ENCODE assay signal across 19 cellular contexts in genomic region chr17:63071797-63072196, GRCh38.
"Had no signal": no experiment of that assay in that cellular context is flagged by ENCODE, and none has a peak within 500 bp of the region (broad histone marks: within the 10 kb centered on the region; RNA-seq: fewer than 3 reads in every experiment).

No MANE protein-coding gene starts in this region.

- H3K27me3 ChIP-seq: colonic mucosa, esophagus squamous epithelium, gastroesophageal sphincter, suprapubic skin, thyroid gland had no signal

- H3K27ac Mint-ChIP-seq: memory B cell, mesothelial cell of epicardium, natural killer cell, type B pancreatic cell had no signal

- H3K36me3 ChIP-seq: colonic mucosa, esophagus squamous epithelium, gastroesophageal sphincter, suprapubic skin, thyroid gland had no signal

- H3K4me3 ChIP-seq: colonic mucosa, esophagus squamous epithelium, gastroesophageal sphincter, suprapubic skin, thyroid gland had no signal

- H3K27me3 Mint-ChIP-seq: memory B cell, type B pancreatic cell had no signal

- H3K27ac ChIP-seq: colonic mucosa, esophagus squamous epithelium, gastroesophageal sphincter, suprapubic skin, thyroid gland had no signal

- ATAC-seq: gastroesophageal sphincter, natural killer cell, sciatic nerve had no signal

- FAIRE-seq: urothelium cell line had no signal

- H3K9me3 ChIP-seq: colonic mucosa, esophagus squamous epithelium, gastroesophageal sphincter, suprapubic skin, thyroid gland had no signal

- H3K4me1 Mint-ChIP-seq: memory B cell, mesothelial cell of epicardium, neural crest cell had no signal

- H3K36me3 Mint-ChIP-seq: memory B cell, mesothelial cell of epicardium, natural killer cell, type B pancreatic cell had no signal

- H3K9me3 Mint-ChIP-seq: memory B cell, mesothelial cell of epicardium, natural killer cell, neural crest cell, type B pancreatic cell had no signal

- DNase-seq: colonic mucosa; dermis blood vessel endothelial cell; esophagus squamous epithelium; foreskin fibroblast; glutamatergic neuron; natural killer cell; posterior cingulate gyrus; stimulated activated CD4-positive, alpha-beta T cell treated with anti-CD3 and anti-CD28 coated beads, Interleukin-2, amount 100 ng/mL, for 24 hours; stimulated activated CD4-positive, alpha-beta T cell treated with anti-CD3 and anti-CD28 coated beads, Interleukin-4, amount 100 ng/mL, for 4 hours; stimulated activated naive CD4-positive, alpha-beta T cell; thyroid gland had no signal

- H3K4me3 Mint-ChIP-seq: memory B cell, mesothelial cell of epicardium, natural killer cell, neural crest cell, type B pancreatic cell had no signal

- H3K4me1 ChIP-seq: colonic mucosa, esophagus squamous epithelium, gastroesophageal sphincter, suprapubic skin, thyroid gland had no signal
